In the genomic region with DNA sequence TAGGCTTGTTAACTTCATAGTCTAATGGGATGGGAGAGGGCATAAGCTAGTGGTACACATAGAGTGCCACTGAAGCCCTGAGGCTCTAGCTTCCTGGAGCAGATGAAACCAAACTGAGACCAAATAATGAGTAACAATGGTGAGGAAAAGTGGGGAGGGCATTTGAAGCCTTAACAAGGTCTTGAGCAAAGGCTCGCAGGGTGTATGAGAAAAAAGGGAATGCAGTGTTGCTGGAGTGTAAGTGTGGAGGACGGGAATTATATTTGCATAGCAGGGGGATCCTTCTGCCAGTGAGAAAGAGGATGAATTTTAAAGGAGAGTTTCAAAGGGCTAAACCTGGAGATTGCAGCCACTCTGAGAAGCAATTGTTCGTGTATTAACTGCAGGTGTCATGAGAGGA, we compare ENCODE assay signal across 2 cellular contexts.
TF ChIP-seq lines count a peak whose summit lies in the region.

No MANE protein-coding gene starts in this region.

TF ChIP-seq in GM23338, 12 proteins besides CTCF, POLR2A, EP300 and RAD21 (continues in another document):
- TF ChIP-seq CREB1 (CRISPR knock-in tag; IDR thresholded peaks at IDR 0.05; ENCODE audit: low read depth) (no peak), ZNF331 (CRISPR knock-in tag; IDR thresholded peaks at IDR 0.05; ENCODE audit: low read depth) (no peak), JUNB (IDR thresholded peaks at IDR 0.05; ENCODE audit: unreplicated experiment) (no peak), ZNF114 (CRISPR knock-in tag; IDR thresholded peaks at IDR 0.05) (no peak), NANOG (IDR thresholded peaks at IDR 0.05; ENCODE audit: borderline replicate concordance) (no peak), EZH2phosphoT487 (IDR thresholded peaks at IDR 0.05; ENCODE audit: unreplicated experiment) (no peak), STAT1 (IDR thresholded peaks at IDR 0.05; ENCODE audit: unreplicated experiment) (no peak)
- TF ChIP-seq, protein P1, sequence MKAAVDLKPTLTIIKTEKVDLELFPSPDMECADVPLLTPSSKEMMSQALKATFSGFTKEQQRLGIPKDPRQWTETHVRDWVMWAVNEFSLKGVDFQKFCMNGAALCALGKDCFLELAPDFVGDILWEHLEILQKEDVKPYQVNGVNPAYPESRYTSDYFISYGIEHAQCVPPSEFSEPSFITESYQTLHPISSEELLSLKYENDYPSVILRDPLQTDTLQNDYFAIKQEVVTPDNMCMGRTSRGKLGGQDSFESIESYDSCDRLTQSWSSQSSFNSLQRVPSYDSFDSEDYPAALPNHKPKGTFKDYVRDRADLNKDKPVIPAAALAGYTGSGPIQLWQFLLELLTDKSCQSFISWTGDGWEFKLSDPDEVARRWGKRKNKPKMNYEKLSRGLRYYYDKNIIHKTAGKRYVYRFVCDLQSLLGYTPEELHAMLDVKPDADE (IDR thresholded peaks at IDR 0.05): no peak
- TF ChIP-seq, protein P2, sequence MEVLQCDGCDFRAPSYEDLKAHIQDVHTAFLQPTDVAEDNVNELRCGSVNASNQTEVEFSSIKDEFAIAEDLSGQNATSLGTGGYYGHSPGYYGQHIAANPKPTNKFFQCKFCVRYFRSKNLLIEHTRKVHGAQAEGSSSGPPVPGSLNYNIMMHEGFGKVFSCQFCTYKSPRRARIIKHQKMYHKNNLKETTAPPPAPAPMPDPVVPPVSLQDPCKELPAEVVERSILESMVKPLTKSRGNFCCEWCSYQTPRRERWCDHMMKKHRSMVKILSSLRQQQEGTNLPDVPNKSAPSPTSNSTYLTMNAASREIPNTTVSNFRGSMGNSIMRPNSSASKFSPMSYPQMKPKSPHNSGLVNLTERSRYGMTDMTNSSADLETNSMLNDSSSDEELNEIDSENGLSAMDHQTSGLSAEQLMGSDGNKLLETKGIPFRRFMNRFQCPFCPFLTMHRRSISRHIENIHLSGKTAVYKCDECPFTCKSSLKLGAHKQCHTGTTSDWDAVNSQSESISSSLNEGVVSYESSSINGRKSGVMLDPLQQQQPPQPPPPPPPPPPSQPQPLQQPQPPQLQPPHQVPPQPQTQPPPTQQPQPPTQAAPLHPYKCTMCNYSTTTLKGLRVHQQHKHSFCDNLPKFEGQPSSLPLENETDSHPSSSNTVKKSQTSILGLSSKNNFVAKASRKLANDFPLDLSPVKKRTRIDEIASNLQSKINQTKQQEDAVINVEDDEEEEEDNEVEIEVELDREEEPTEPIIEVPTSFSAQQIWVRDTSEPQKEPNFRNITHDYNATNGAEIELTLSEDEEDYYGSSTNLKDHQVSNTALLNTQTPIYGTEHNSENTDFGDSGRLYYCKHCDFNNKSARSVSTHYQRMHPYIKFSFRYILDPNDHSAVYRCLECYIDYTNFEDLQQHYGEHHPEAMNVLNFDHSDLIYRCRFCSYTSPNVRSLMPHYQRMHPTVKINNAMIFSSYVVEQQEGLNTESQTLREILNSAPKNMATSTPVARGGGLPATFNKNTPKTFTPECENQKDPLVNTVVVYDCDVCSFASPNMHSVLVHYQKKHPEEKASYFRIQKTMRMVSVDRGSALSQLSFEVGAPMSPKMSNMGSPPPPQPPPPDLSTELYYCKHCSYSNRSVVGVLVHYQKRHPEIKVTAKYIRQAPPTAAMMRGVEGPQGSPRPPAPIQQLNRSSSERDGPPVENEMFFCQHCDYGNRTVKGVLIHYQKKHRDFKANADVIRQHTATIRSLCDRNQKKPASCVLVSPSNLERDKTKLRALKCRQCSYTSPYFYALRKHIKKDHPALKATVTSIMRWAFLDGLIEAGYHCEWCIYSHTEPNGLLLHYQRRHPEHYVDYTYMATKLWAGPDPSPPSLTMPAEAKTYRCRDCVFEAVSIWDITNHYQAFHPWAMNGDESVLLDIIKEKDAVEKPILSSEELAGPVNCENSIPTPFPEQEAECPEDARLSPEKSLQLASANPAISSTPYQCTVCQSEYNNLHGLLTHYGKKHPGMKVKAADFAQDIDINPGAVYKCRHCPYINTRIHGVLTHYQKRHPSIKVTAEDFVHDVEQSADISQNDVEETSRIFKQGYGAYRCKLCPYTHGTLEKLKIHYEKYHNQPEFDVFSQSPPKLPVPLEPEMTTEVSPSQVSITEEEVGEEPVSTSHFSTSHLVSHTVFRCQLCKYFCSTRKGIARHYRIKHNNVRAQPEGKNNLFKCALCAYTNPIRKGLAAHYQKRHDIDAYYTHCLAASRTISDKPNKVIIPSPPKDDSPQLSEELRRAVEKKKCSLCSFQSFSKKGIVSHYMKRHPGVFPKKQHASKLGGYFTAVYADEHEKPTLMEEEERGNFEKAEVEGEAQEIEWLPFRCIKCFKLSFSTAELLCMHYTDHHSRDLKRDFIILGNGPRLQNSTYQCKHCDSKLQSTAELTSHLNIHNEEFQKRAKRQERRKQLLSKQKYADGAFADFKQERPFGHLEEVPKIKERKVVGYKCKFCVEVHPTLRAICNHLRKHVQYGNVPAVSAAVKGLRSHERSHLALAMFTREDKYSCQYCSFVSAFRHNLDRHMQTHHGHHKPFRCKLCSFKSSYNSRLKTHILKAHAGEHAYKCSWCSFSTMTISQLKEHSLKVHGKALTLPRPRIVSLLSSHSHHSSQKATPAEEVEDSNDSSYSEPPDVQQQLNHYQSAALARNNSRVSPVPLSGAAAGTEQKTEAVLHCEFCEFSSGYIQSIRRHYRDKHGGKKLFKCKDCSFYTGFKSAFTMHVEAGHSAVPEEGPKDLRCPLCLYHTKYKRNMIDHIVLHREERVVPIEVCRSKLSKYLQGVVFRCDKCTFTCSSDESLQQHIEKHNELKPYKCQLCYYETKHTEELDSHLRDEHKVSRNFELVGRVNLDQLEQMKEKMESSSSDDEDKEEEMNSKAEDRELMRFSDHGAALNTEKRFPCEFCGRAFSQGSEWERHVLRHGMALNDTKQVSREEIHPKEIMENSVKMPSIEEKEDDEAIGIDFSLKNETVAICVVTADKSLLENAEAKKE (CRISPR knock-in tag; IDR thresholded peaks at IDR 0.05): no peak
- TF ChIP-seq, protein P3, sequence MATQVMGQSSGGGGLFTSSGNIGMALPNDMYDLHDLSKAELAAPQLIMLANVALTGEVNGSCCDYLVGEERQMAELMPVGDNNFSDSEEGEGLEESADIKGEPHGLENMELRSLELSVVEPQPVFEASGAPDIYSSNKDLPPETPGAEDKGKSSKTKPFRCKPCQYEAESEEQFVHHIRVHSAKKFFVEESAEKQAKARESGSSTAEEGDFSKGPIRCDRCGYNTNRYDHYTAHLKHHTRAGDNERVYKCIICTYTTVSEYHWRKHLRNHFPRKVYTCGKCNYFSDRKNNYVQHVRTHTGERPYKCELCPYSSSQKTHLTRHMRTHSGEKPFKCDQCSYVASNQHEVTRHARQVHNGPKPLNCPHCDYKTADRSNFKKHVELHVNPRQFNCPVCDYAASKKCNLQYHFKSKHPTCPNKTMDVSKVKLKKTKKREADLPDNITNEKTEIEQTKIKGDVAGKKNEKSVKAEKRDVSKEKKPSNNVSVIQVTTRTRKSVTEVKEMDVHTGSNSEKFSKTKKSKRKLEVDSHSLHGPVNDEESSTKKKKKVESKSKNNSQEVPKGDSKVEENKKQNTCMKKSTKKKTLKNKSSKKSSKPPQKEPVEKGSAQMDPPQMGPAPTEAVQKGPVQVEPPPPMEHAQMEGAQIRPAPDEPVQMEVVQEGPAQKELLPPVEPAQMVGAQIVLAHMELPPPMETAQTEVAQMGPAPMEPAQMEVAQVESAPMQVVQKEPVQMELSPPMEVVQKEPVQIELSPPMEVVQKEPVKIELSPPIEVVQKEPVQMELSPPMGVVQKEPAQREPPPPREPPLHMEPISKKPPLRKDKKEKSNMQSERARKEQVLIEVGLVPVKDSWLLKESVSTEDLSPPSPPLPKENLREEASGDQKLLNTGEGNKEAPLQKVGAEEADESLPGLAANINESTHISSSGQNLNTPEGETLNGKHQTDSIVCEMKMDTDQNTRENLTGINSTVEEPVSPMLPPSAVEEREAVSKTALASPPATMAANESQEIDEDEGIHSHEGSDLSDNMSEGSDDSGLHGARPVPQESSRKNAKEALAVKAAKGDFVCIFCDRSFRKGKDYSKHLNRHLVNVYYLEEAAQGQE (IDR thresholded peaks at IDR 0.05; ENCODE audit: unreplicated experiment): no peak

TF ChIP-seq in H1, 55 proteins besides CTCF, POLR2A, EP300 and RAD21:
- TF ChIP-seq, protein P4, sequence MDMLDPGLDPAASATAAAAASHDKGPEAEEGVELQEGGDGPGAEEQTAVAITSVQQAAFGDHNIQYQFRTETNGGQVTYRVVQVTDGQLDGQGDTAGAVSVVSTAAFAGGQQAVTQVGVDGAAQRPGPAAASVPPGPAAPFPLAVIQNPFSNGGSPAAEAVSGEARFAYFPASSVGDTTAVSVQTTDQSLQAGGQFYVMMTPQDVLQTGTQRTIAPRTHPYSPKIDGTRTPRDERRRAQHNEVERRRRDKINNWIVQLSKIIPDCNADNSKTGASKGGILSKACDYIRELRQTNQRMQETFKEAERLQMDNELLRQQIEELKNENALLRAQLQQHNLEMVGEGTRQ (IDR thresholded peaks at IDR 0.05; ENCODE audit: low read length): no peak
- TF ChIP-seq HDAC2 (IDR thresholded peaks at IDR 0.05; ENCODE audit: borderline replicate concordance in 1 of 2, low read depth in 2 of 2, low read length in 2 of 2) (no peak), SP4 (IDR thresholded peaks at IDR 0.05; ENCODE audit: low read length) (no peak), CTBP2 (IDR thresholded peaks at IDR 0.05; ENCODE audit: borderline replicate concordance, insufficient read depth, insufficient read length, low read length) (no peak), CBX5 (IDR thresholded peaks at IDR 0.05; ENCODE audit: low read depth, low read length) (no peak), TAF7 (optimal IDR thresholded peaks at IDR 0.05; ENCODE audit: borderline replicate concordance, low read depth, low read length) (no peak), SP2 (IDR thresholded peaks at IDR 0.05; ENCODE audit: low read length) (no peak), SIX5 (IDR thresholded peaks at IDR 0.05; ENCODE audit: low read depth, low read length) (no peak)
